Comparison of ENCODE assay signal across 22 cellular contexts in the genomic region with DNA sequence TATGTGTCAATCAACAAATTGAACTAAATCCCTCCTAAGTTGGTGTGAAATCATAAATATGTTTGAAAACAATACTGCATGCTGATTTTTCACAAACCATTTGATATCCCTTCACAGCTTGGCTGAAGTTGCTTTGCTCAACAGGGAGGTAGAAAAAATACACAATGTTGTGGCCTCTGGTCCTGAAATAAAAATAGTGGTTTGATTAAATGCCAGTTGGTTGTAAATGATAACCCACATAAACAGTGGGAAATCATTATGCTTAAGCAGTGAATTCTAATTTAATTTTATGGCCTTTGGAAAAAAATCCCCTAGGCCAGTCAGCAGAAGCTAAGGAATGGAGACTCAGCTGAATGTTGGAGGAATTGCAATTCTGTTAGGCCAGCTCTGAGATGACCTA.
"Had no signal": no experiment of that assay in that cellular context is flagged by ENCODE, and none has a peak within 500 bp of the region (broad histone marks: within the 10 kb centered on the region; RNA-seq: fewer than 3 reads in every experiment).

No MANE protein-coding gene starts in this region.

- ATAC-seq: activated CD4-positive, CD25-positive, alpha-beta regulatory T cell treated with anti-CD3 and anti-CD28 coated beads, Interleukin-2, amount 50 U/mL, for 24 hours; activated CD8-positive, alpha-beta T cell treated with anti-CD3 and anti-CD28 coated beads, Interleukin-2, amount 10 ng/mL, durations not matched to agents 7 days and 5 days; activated naive CD4-positive, alpha-beta T cell treated with anti-CD3 and anti-CD28 coated beads, Interleukin-2, amount 50 U/mL, for 72 hours; heart left ventricle; left ventricle myocardium superior had no signal

- H3K9me3 ChIP-seq: esophagus squamous epithelium, neutrophil, ovary, prostate gland, right atrium auricular region, thoracic aorta, upper lobe of left lung had no signal

- H3K9me3 Mint-ChIP-seq: activated CD4-positive, alpha-beta T cell treated with anti-CD3 and anti-CD28 coated beads, Interleukin-2, amount 10 ng/mL, durations not matched to agents 24 days and 14 days; activated naive CD4-positive, alpha-beta T cell treated with anti-CD3 and anti-CD28 coated beads, Interleukin-2, amount 50 U/mL, for 72 hours; endodermal cell had no signal

- H3K4me3 ChIP-seq: cardiac muscle cell, esophagus squamous epithelium, heart left ventricle, ovary, prostate gland, right atrium auricular region, thoracic aorta, upper lobe of left lung had no signal

- DNase-seq: activated CD4-positive, alpha-beta T cell treated with anti-CD3 and anti-CD28 coated beads, Interleukin-2, amount 10 ng/mL, durations not matched to agents 24 days and 14 days; activated CD8-positive, alpha-beta T cell treated with anti-CD3 and anti-CD28 coated beads, Interleukin-2, amount 10 ng/mL, durations not matched to agents 7 days and 5 days; activated gamma-delta T cell treated with Interleukin-2 at 50 U/mL for 16 hours; cortex of kidney; endodermal cell; esophagus squamous epithelium; heart left ventricle; left ventricle myocardium superior; midbrain; ovary; stimulated activated CD4-positive, alpha-beta T cell treated with anti-CD3 and anti-CD28 coated beads, Interleukin-4, amount 100 ng/mL, for 24 hours; stimulated activated naive CD4-positive, alpha-beta T cell treated with Interleukin-2 at 50 U/mL for 16 hours; T-helper 2 cell; upper lobe of left lung had no signal

- H3K4me1 ChIP-seq: prostate gland, right atrium auricular region, upper lobe of left lung had no signal

- H3K4me3 Mint-ChIP-seq: activated CD4-positive, alpha-beta T cell treated with anti-CD3 and anti-CD28 coated beads, Interleukin-2, amount 10 ng/mL, durations not matched to agents 24 days and 14 days; activated CD8-positive, alpha-beta T cell treated with anti-CD3 and anti-CD28 coated beads, Interleukin-2, amount 10 ng/mL, durations not matched to agents 7 days and 5 days; endodermal cell; nephron had no signal

- H3K36me3 ChIP-seq: cardiac muscle cell, esophagus squamous epithelium, heart left ventricle, neutrophil, ovary, prostate gland, right atrium auricular region, thoracic aorta, upper lobe of left lung had no signal

- H3K27ac Mint-ChIP-seq: activated CD4-positive, alpha-beta T cell treated with anti-CD3 and anti-CD28 coated beads, Interleukin-2, amount 10 ng/mL, durations not matched to agents 24 days and 14 days; activated CD8-positive, alpha-beta T cell treated with anti-CD3 and anti-CD28 coated beads, Interleukin-2, amount 10 ng/mL, durations not matched to agents 7 days and 5 days; activated naive CD4-positive, alpha-beta T cell treated with anti-CD3 and anti-CD28 coated beads, Interleukin-2, amount 50 U/mL, for 72 hours; endodermal cell had no signal

- H3K27me3 ChIP-seq: cardiac muscle cell, esophagus squamous epithelium, heart left ventricle, neutrophil, ovary, right atrium auricular region, upper lobe of left lung had no signal

- H3K4me1 Mint-ChIP-seq: activated CD4-positive, alpha-beta T cell treated with anti-CD3 and anti-CD28 coated beads, Interleukin-2, amount 10 ng/mL, durations not matched to agents 24 days and 14 days had no signal

- H3K27me3 Mint-ChIP-seq: activated CD4-positive, alpha-beta T cell treated with anti-CD3 and anti-CD28 coated beads, Interleukin-2, amount 10 ng/mL, durations not matched to agents 24 days and 14 days had no signal

- H3K27ac ChIP-seq: cardiac muscle cell, esophagus squamous epithelium, neutrophil, ovary, prostate gland, right atrium auricular region, thoracic aorta, upper lobe of left lung had no signal

- H3K36me3 Mint-ChIP-seq: activated naive CD4-positive, alpha-beta T cell treated with anti-CD3 and anti-CD28 coated beads, Interleukin-2, amount 50 U/mL, for 72 hours had no signal
